ENCODE assay signal across 2 cellular contexts in the genomic region with DNA sequence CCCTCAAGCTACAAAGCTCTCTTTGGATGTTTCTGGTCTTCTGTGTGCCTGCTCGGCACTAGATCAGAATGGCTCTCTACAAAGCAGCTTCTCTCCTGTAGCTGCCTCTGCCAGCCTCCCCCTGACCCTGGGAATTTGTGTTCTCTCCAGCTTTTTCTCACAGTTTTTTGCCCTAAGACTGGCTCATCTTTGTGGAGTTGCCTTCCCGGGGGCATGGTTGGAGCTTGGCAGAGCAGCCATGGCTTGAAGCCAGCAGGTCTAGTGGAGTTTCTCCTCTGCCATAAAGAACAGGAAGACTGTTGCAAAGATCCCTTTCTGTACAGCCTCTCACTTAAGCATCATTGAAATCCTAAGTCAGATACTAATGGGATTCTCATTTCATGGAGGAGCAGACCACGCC.
TF ChIP-seq lines count a peak whose summit lies in the region.

No MANE protein-coding gene starts in this region.

TF ChIP-seq in IMR-90, 13 proteins besides CTCF, POLR2A, EP300 and RAD21:
- no peak for TF ChIP-seq NFE2L2 (IDR thresholded peaks at IDR 0.05; ENCODE audit: low read depth, low read length)
- no peak for TF ChIP-seq MAZ (IDR thresholded peaks at IDR 0.05; ENCODE audit: borderline replicate concordance, low read depth, low read length)
- TF ChIP-seq RCOR1 (IDR thresholded peaks at IDR 0.05; ENCODE audit: insufficient replicate concordance, low read length) = no peak
- no peak for TF ChIP-seq CHD1 (IDR thresholded peaks at IDR 0.05; ENCODE audit: low read depth, low read length)
- no peak for TF ChIP-seq SMC3 (IDR thresholded peaks at IDR 0.05; ENCODE audit: low read depth, low read length)
- no peak for TF ChIP-seq CEBPB (IDR thresholded peaks at IDR 0.05; ENCODE audit: low read depth, low read length)
- no peak for TF ChIP-seq MXI1 (IDR thresholded peaks at IDR 0.05; ENCODE audit: borderline replicate concordance, low read depth, low read length)
- no peak for TF ChIP-seq USF2 (IDR thresholded peaks at IDR 0.05; ENCODE audit: low read depth, low read length)
- TF ChIP-seq MAFK (IDR thresholded peaks at IDR 0.05; ENCODE audit: low read depth, low read length) = no peak
- TF ChIP-seq ELK1 (IDR thresholded peaks at IDR 0.05; ENCODE audit: borderline replicate concordance, low read depth, low read length) = no peak
- TF ChIP-seq BHLHE40 (IDR thresholded peaks at IDR 0.05; ENCODE audit: low read depth, low read length) = no peak
- TF ChIP-seq FOS (IDR thresholded peaks at IDR 0.05; ENCODE audit: low read depth, low read length) = no peak
- TF ChIP-seq RFX5 (IDR thresholded peaks at IDR 0.05; ENCODE audit: low read depth, low read length) = no peak
TF ChIP-seq in IMR-90: peak in this region for 0.

TF ChIP-seq in SK-N-SH, 30 proteins besides CTCF, POLR2A, EP300 and RAD21:
- TF ChIP-seq NFIC (IDR thresholded peaks at IDR 0.05; ENCODE audit: borderline replicate concordance) = peak; percentile 38; the same call in 1 of the 2 replicates
- TF ChIP-seq MEF2A (IDR thresholded peaks at IDR 0.05; ENCODE audit: borderline replicate concordance, low read depth) = no peak
